ENCODE assay signal across 13 cellular contexts in the genomic region with DNA sequence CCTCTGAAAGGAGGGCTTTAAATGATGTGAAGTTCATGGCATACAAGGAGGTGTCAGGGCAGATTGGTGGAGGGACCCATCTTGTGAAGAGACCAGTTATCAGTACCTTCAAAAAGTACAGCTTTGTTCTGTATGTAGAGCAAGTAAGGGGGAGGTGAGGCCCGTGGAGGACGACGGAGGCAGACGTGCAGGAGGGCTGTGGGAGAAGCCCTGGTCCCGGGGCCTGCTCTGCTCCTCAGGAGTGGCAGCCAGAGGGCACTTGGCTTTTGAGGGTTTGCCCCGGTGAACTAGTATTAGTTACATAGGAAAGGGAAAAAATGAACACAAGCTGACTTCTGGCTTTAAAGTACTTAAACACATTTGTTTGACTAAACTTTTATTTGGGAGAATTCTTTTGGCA.
"Had no signal": no experiment of that assay in that cellular context is flagged by ENCODE, and none has a peak within 500 bp of the region (broad histone marks: within the 10 kb centered on the region; RNA-seq: fewer than 3 reads in every experiment).

No MANE protein-coding gene starts in this region.

- H3K27ac Mint-ChIP-seq: mesothelial cell of epicardium, progenitor cell of endocrine pancreas, type B pancreatic cell had no signal

- ATAC-seq: body of pancreas, right cardiac atrium had no signal

- H3K4me3 Mint-ChIP-seq: mesothelial cell of epicardium, type B pancreatic cell had no signal

- H3K9me3 ChIP-seq: adrenal gland, body of pancreas, SJCRH30 had no signal

- H3K27me3 Mint-ChIP-seq: progenitor cell of endocrine pancreas, type B pancreatic cell had no signal

- DNase-seq: activated effector memory CD4-positive, alpha-beta T cell treated with anti-CD3 and anti-CD28 coated beads, Interleukin-2, amount 50 U/mL, for 16 hours; adrenal gland; body of pancreas; cerebellar nuclear complex; dermis blood vessel endothelial cell; hypothalamus; occipital lobe; right cardiac atrium; SJCRH30; T1000 had no signal

- H3K9me3 Mint-ChIP-seq: mesothelial cell of epicardium, type B pancreatic cell had no signal

- H3K4me1 Mint-ChIP-seq: mesothelial cell of epicardium had no signal
